21 cellular contexts compared by ENCODE assay signal in the genomic region with DNA sequence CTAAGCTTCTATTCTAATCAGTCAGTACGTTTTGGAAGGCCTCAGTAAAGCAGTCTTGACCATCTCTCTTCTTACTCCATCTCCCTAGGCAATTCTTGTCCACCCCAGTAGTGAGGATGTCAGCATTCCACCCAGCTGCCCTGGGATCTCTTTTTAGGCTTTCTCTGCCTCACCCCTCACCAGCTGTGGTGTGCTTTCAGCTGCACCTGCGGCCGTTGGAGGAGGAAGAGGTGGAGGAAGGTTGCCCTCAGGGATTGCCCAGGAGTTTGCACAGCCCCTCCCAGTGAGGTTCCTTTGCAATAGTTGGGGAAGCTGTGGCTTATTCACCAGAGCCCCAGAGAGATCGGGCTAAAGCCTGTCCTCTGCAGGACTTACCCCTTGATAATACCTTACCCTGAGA.
A peak's percentile ranks its signal among the peaks of the same experiment; 100 is the strongest.
DNase-seq lines count a peak whose midpoint lies in the region; ATAC-seq and TF ChIP-seq lines count a peak whose summit lies in the region.
"Had no signal": no experiment of that assay in that cellular context is flagged by ENCODE, and none has a peak within 500 bp of the region (broad histone marks: within the 10 kb centered on the region; RNA-seq: fewer than 3 reads in every experiment).

No MANE protein-coding gene starts in this region.

- H3K9me3 ChIP-seq in BLaER1 treated with 17β-estradiol and CSF1 and Interleukin-3, amounts not matched to agents 10 nM and 100 nM (replicated peaks in 1 of 11): peaks cover 0 to 6% (median 0%) of the 10 kb centered on the region in 11 experiments; a peak in 2 of 22 replicates
- H3K9me3 ChIP-seq in neuronal stem cell (replicated peaks in 1 of 2; ENCODE audit: control insufficient read depth in 2 of 2, insufficient read depth in 1 of 2, low read depth in 1 of 2, low read length in 2 of 2) (no peaks in the 10 kb centered on the region), aorta (ENCODE audit: control insufficient read depth, low read length) (no peaks in the 10 kb centered on the region)
- H3K9me3 ChIP-seq: A549, BE2C had no signal

- peak overlapping the region in 2 of 11 experiments; percentile 15 to 51; a peak in 5 of 22 replicates for H3K27ac ChIP-seq in BLaER1 treated with 17β-estradiol and CSF1 and Interleukin-3, amounts not matched to agents 10 nM and 100 nM
- H3K27ac ChIP-seq in neuronal stem cell (replicated peaks; ENCODE audit: low read length): no peak overlapping the region
- no peak overlapping the region for H3K27ac ChIP-seq in aorta (ENCODE audit: low read depth in 1 of 2, low read length in 2 of 2)
- H3K27ac ChIP-seq: C4-2B, GM23248 had no signal

- H2BK120ac ChIP-seq in neuronal stem cell (ENCODE audit: low read depth, low read length): no peak overlapping the region

- CTCF ChIA-PET in GM10248 (lab: Yijun Ruan, JAX): interaction anchor here (1.2 to 2.6 kb wide), 3 partner anchors 9 to 121 kb away, joined by 3 to 7 read pairs (median 5); no protein-coding TSS in a partner anchor

- no peak for TF ChIP-seq CTCF in GM10248 (IDR thresholded peaks at IDR 0.05; ENCODE audit: control extremely low read depth, extremely low read depth, low read depth, missing control alignments)

- ATAC-seq in aorta (ENCODE audit: low FRiP score): peak; percentile 42
- ATAC-seq in GM18502 (IDR thresholded peaks at IDR 0.05; ENCODE audit: poor library complexity, unreplicated experiment): no peak
- ATAC-seq: A549; CD8-positive, alpha-beta T cell had no signal

- H3K79me1 ChIP-seq in neuronal stem cell (ENCODE audit: low read depth, low read length): no peaks in the 10 kb centered on the region

- peaks cover 0 to 63% (median 0%) of the 10 kb centered on the region in 11 experiments; a peak in 5 of 22 replicates for H3K27me3 ChIP-seq in BLaER1 treated with 17β-estradiol and CSF1 and Interleukin-3, amounts not matched to agents 10 nM and 100 nM
- H3K27me3 ChIP-seq in neuronal stem cell (ENCODE audit: control insufficient read depth in 3 of 3, insufficient read depth in 3 of 3, low read depth in 1 of 3, low read length in 3 of 3) (peaks cover 0 to 4% (median 0%) of the 10 kb centered on the region in 3 experiments), aorta (ENCODE audit: control insufficient read depth in 1 of 2, insufficient read depth in 2 of 2, low read length in 1 of 2) (no peaks in the 10 kb centered on the region)
- H3K27me3 ChIP-seq: BE2C had no signal

- H4K8ac ChIP-seq in neuronal stem cell (ENCODE audit: low read depth, low read length): no peak overlapping the region

- no peak overlapping the region for H2BK12ac ChIP-seq in neuronal stem cell (ENCODE audit: low read length)

- H2BK15ac ChIP-seq in neuronal stem cell (ENCODE audit: low read length): peak overlapping the region; percentile 6

- POLR2A ChIA-PET in GM10248 (lab: Yijun Ruan, JAX): no interaction called here

- no peak overlapping the region for H2AFZ ChIP-seq in neuronal stem cell (ENCODE audit: low read length)
- H2AFZ ChIP-seq: GM23248 had no signal

- H3K4me1 ChIP-seq in BLaER1 treated with 17β-estradiol and CSF1 and Interleukin-3, amounts not matched to agents 10 nM and 100 nM: peaks cover 10 to 61% (median 49%) of the 10 kb centered on the region in 10 experiments
- H3K4me1 ChIP-seq in neuronal stem cell (ENCODE audit: control insufficient read depth in 2 of 2, insufficient read depth in 1 of 2, low read depth in 1 of 2, low read length in 2 of 2): peaks cover 0 to 16% of the 10 kb centered on the region in 2 donors
- no peaks in the 10 kb centered on the region for H3K4me1 ChIP-seq in aorta (ENCODE audit: control insufficient read depth in 1 of 2, insufficient read depth in 2 of 2, low read length in 2 of 2)
- H3K4me1 ChIP-seq: A549, BE2C had no signal

- DNase-seq in RPMI8226 (peak; percentile 83), neuronal stem cell (ENCODE audit: low spot score) (no peak), aorta (no peak), GM10248 (ENCODE audit: extremely low spot score) (no peak), islet precursor cell (no peak)
- DNase-seq: 8988T; ACHN; AML-193; BE2C; CD4-positive, CD25-positive, alpha-beta regulatory T cell; CD8-positive, alpha-beta T cell; DMS53; DMS79 treated with DMSO at 0.1 percent for 48 hours; GF-D8; GM23248; H7; HCEC 1CT had no signal

- no peak overlapping the region for H3K4ac ChIP-seq in neuronal stem cell (ENCODE audit: low read length)

- H3K23ac ChIP-seq in neuronal stem cell (ENCODE audit: low read depth, low read length, poor library complexity): no peak overlapping the region

- no peak overlapping the region for H2BK5ac ChIP-seq in neuronal stem cell (ENCODE audit: low read length)

- intact Hi-C loops in aorta (cut with DNase I): no loop called here

- WGBS in neuronal stem cell (ENCODE audit: extremely low coverage in 2 of 2, insufficient read length in 2 of 2, insufficient replicate concordance in 1 of 2), 2 donors: no CpG with 5 or more reads among the region's 4 CpGs
- WGBS in aorta, 2 donors: 87 to 93% methylated on average over 4 of the region's 4 CpGs

- H3K14ac ChIP-seq in neuronal stem cell (ENCODE audit: low read length): no peak overlapping the region

- H4K20me1 ChIP-seq in BLaER1 treated with 17β-estradiol and CSF1 and Interleukin-3, amounts not matched to agents 10 nM and 100 nM: no peaks in the 10 kb centered on the region

- H4K91ac ChIP-seq in neuronal stem cell (ENCODE audit: low read depth, low read length, poor library complexity): no peak overlapping the region

- H3K36me3 ChIP-seq in BLaER1 treated with 17β-estradiol and CSF1 and Interleukin-3, amounts not matched to agents 10 nM and 100 nM: no peaks in the 10 kb centered on the region
- H3K36me3 ChIP-seq in neuronal stem cell (replicated peaks in 1 of 2; ENCODE audit: control insufficient read depth in 2 of 2, insufficient read depth in 2 of 2, low read length in 2 of 2): no peaks in the 10 kb centered on the region
- no peaks in the 10 kb centered on the region for H3K36me3 ChIP-seq in aorta (ENCODE audit: control insufficient read depth in 1 of 2, insufficient read depth in 2 of 2, low read length in 1 of 2)
- H3K36me3 ChIP-seq: BE2C had no signal

- peak overlapping the region in 9 of 11 experiments; percentile 35 to 82 (median 76); a peak in 18 of 22 replicates for H3K4me2 ChIP-seq in BLaER1 treated with 17β-estradiol and CSF1 and Interleukin-3, amounts not matched to agents 10 nM and 100 nM
- H3K4me2 ChIP-seq in neuronal stem cell (ENCODE audit: insufficient read depth, low read length, poor library complexity, severe bottlenecking): no peak overlapping the region
- H3K4me2 ChIP-seq: A549 had no signal

- peak overlapping the region; percentile 23 for H3K18ac ChIP-seq in neuronal stem cell (ENCODE audit: low read length)

- H3K9ac ChIP-seq in BLaER1 treated with 17β-estradiol and CSF1 and Interleukin-3, amounts not matched to agents 10 nM and 100 nM: no peak overlapping the region
- no peak overlapping the region for H3K9ac ChIP-seq in neuronal stem cell (ENCODE audit: low read depth, low read length, poor library complexity)
- H3K9ac ChIP-seq: GM23248 had no signal

- H2AK5ac ChIP-seq in neuronal stem cell (ENCODE audit: low read depth, low read length): peak overlapping the region; percentile 39

- H3K4me3 ChIP-seq in BLaER1 treated with 17β-estradiol and CSF1 and Interleukin-3, amounts not matched to agents 10 nM and 100 nM: 0 out of 20 replicates have a peak overlapping the region, but pooled peaks of 1 of the 10 experiments have one; percentile 3
- H3K4me3 ChIP-seq in neuronal stem cell (ENCODE audit: low read length in 2 of 2) (peak overlapping the region in 1 of 2 donors; percentile 37), aorta (ENCODE audit: low read length in 2 of 2) (no peak overlapping the region)
- H3K4me3 ChIP-seq: A549, GM23248 had no signal
